34 cellular contexts compared by ENCODE assay signal in genomic region chr10:133060881-133061280, GRCh38.
"Had no signal": no experiment of that assay in that cellular context is flagged by ENCODE, and none has a peak within 500 bp of the region (broad histone marks: within the 10 kb centered on the region; RNA-seq: fewer than 3 reads in every experiment).

No MANE protein-coding gene starts in this region.

- H3K4me1 Mint-ChIP-seq: activated B cell treated with CpG ODN at 0.5 μM for 24 hours had no signal

- H3K9me3 Mint-ChIP-seq: activated B cell treated with CpG ODN at 0.5 μM for 24 hours; activated CD4-positive, alpha-beta memory T cell treated with anti-CD3 and anti-CD28 coated beads for 36 hours; activated CD4-positive, alpha-beta T cell treated with anti-CD3 and anti-CD28 coated beads, Interleukin-2, amount 10 ng/mL, durations not matched to agents 24 days and 14 days; activated CD8-positive, alpha-beta T cell treated with anti-CD3 and anti-CD28 coated beads for 36 hours; activated naive CD4-positive, alpha-beta T cell treated with anti-CD3 and anti-CD28 coated beads for 36 hours; activated naive CD4-positive, alpha-beta T cell treated with anti-CD3 and anti-CD28 coated beads, Interleukin-2, amount 50 U/mL, for 72 hours; activated naive CD8-positive, alpha-beta T cell treated with anti-CD3 and anti-CD28 coated beads for 36 hours; activated T-cell treated with anti-CD3 and anti-CD28 coated beads, Interleukin-2, amount 50 U/mL, for 4 hours; activated T-cell treated with anti-CD3 and anti-CD28 coated beads, Interleukin-2, amount 50 U/mL, for 72 hours; activated T-helper 1 cell treated with anti-CD3 and anti-CD28 coated beads, Interleukin-12 subunit alpha, Interleukin-12 subunit beta, Interleukin-2, Interleukin-4 antibody, amounts not matched to agents 30 ng/mL and 10 ng/mL and 1 ng/mL, durations not matched to agents 14 hours and 24 hours and 36 hours; activated T-helper 17 cell treated with anti-CD3 and anti-CD28 coated beads, Interleukin-2, amount 50 U/mL, for 72 hours; T-helper 2 cell treated with Interferon-gamma antibody and Interleukin-4, amounts not matched to agents 5 μg/mL and 100 μg/mL, for 36 hours had no signal

- H3K4me3 Mint-ChIP-seq: activated B cell treated with CpG ODN at 0.5 μM for 24 hours; activated CD4-positive, alpha-beta memory T cell treated with anti-CD3 and anti-CD28 coated beads for 36 hours; activated CD4-positive, alpha-beta T cell treated with anti-CD3 and anti-CD28 coated beads, Interleukin-2, amount 10 ng/mL, durations not matched to agents 24 days and 14 days; activated CD8-positive, alpha-beta T cell treated with anti-CD3 and anti-CD28 coated beads for 36 hours; activated naive CD4-positive, alpha-beta T cell treated with anti-CD3 and anti-CD28 coated beads for 36 hours; activated naive CD8-positive, alpha-beta T cell treated with anti-CD3 and anti-CD28 coated beads for 36 hours; activated T-cell treated with anti-CD3 and anti-CD28 coated beads, Interleukin-2, amount 50 U/mL, for 4 hours; activated T-cell treated with anti-CD3 and anti-CD28 coated beads, Interleukin-2, amount 50 U/mL, for 72 hours; activated T-helper 1 cell treated with anti-CD3 and anti-CD28 coated beads, Interleukin-12 subunit alpha, Interleukin-12 subunit beta, Interleukin-2, Interleukin-4 antibody, amounts not matched to agents 30 ng/mL and 10 ng/mL and 1 ng/mL, durations not matched to agents 14 hours and 24 hours and 36 hours; activated T-helper 17 cell treated with anti-CD3 and anti-CD28 coated beads, Interleukin-2, amount 50 U/mL, for 72 hours; T-helper 1 cell treated with Interleukin-12 subunit alpha and Interleukin-12 subunit beta and Interleukin-4 antibody, amounts not matched to agents 30 μg/mL and 1 μg/mL, for 36 hours; T-helper 2 cell treated with Interferon-gamma antibody and Interleukin-4, amounts not matched to agents 5 μg/mL and 100 μg/mL, for 36 hours had no signal

- H3K4me3 ChIP-seq: adrenal gland, body of pancreas, breast epithelium had no signal

- H3K27me3 ChIP-seq: adrenal gland, body of pancreas, brain microvascular endothelial cell had no signal

- H3K36me3 ChIP-seq: adrenal gland, brain microvascular endothelial cell, breast epithelium had no signal

- H3K27ac ChIP-seq: adrenal gland, body of pancreas, brain microvascular endothelial cell, breast epithelium, VCaP had no signal

- H3K9me3 ChIP-seq: adrenal gland, body of pancreas, breast epithelium had no signal

- ATAC-seq: activated CD8-positive, alpha-beta T cell treated with anti-CD3 and anti-CD28 coated beads for 36 hours; activated naive CD4-positive, alpha-beta T cell treated with anti-CD3 and anti-CD28 coated beads, Interleukin-2, amount 50 U/mL, for 72 hours; activated T-cell treated with anti-CD3 and anti-CD28 coated beads, Interleukin-2, amount 50 U/mL, for 4 hours; activated T-cell treated with anti-CD3 and anti-CD28 coated beads, Interleukin-2, amount 50 U/mL, for 72 hours; activated T-helper 17 cell treated with anti-CD3 and anti-CD28 coated beads, Interleukin-2, amount 50 U/mL, for 72 hours; body of pancreas had no signal

- H3K4me1 ChIP-seq: adrenal gland, body of pancreas, breast epithelium had no signal

- DNase-seq: activated B cell treated with CpG ODN at 0.5 μM for 24 hours; activated CD4-positive, alpha-beta memory T cell treated with anti-CD3 and anti-CD28 coated beads for 36 hours; activated CD4-positive, alpha-beta T cell treated with anti-CD3 and anti-CD28 coated beads for 4 hours; activated CD4-positive, alpha-beta T cell treated with anti-CD3 and anti-CD28 coated beads, Interleukin-2, amount 10 ng/mL, durations not matched to agents 24 days and 14 days; activated CD4-positive, alpha-beta T cell treated with anti-CD3 and anti-CD28 coated beads, Interleukin-2, amount 50 U/mL, for 1 hour; activated CD4-positive, alpha-beta T cell treated with anti-CD3 and anti-CD28 coated beads, Interleukin-2, amount 50 U/mL, for 4 hours; activated CD8-positive, alpha-beta memory T cell treated with anti-CD3 and anti-CD28 coated beads, Interleukin-2, amount 50 U/mL, for 4 hours; activated CD8-positive, alpha-beta T cell treated with anti-CD3 and anti-CD28 coated beads for 36 hours; activated effector memory CD4-positive, alpha-beta T cell treated with anti-CD3 and anti-CD28 coated beads, Interleukin-2, amount 50 U/mL, for 16 hours; activated gamma-delta T cell treated with Interleukin-2 at 50 U/mL for 16 hours; activated naive CD4-positive, alpha-beta T cell; activated naive CD4-positive, alpha-beta T cell treated with anti-CD3 and anti-CD28 coated beads for 36 hours; activated naive CD4-positive, alpha-beta T cell treated with anti-CD3 and anti-CD28 coated beads, Interleukin-2, amount 50 U/mL, for 16 hours; activated naive CD8-positive, alpha-beta T cell treated with anti-CD3 and anti-CD28 coated beads for 36 hours; activated T-cell treated with anti-CD3 and anti-CD28 coated beads for 4 hours; activated T-cell treated with anti-CD3 and anti-CD28 coated beads, Interleukin-2, amount 50 U/mL, for 1 hour; activated T-cell treated with anti-CD3 and anti-CD28 coated beads, Interleukin-2, amount 50 U/mL, for 4 hours; activated T-cell treated with anti-CD3 and anti-CD28 coated beads, Interleukin-2, amount 50 U/mL, for 72 hours; adrenal gland; amniotic stem cell; aorta; body of pancreas; brain microvascular endothelial cell; central memory CD4-positive, alpha-beta T cell; T-helper 1 cell; T-helper 2 cell; T-helper 9 cell had no signal

- H3K27me3 Mint-ChIP-seq: activated B cell treated with CpG ODN at 0.5 μM for 24 hours; activated CD4-positive, alpha-beta T cell treated with anti-CD3 and anti-CD28 coated beads, Interleukin-2, amount 10 ng/mL, durations not matched to agents 24 days and 14 days had no signal

- H3K27ac Mint-ChIP-seq: activated B cell treated with CpG ODN at 0.5 μM for 24 hours; activated CD4-positive, alpha-beta memory T cell treated with anti-CD3 and anti-CD28 coated beads for 36 hours; activated CD4-positive, alpha-beta T cell treated with anti-CD3 and anti-CD28 coated beads, Interleukin-2, amount 10 ng/mL, durations not matched to agents 24 days and 14 days; activated CD8-positive, alpha-beta T cell treated with anti-CD3 and anti-CD28 coated beads for 36 hours; activated naive CD4-positive, alpha-beta T cell treated with anti-CD3 and anti-CD28 coated beads for 36 hours; activated naive CD4-positive, alpha-beta T cell treated with anti-CD3 and anti-CD28 coated beads, Interleukin-2, amount 50 U/mL, for 72 hours; activated naive CD8-positive, alpha-beta T cell treated with anti-CD3 and anti-CD28 coated beads for 36 hours; activated T-cell treated with anti-CD3 and anti-CD28 coated beads, Interleukin-2, amount 50 U/mL, for 72 hours; activated T-helper 1 cell treated with anti-CD3 and anti-CD28 coated beads, Interleukin-12 subunit alpha, Interleukin-12 subunit beta, Interleukin-2, Interleukin-4 antibody, amounts not matched to agents 30 ng/mL and 10 ng/mL and 1 ng/mL, durations not matched to agents 14 hours and 24 hours and 36 hours; activated T-helper 17 cell treated with anti-CD3 and anti-CD28 coated beads, Interleukin-2, amount 50 U/mL, for 72 hours; T-helper 1 cell treated with Interleukin-12 subunit alpha and Interleukin-12 subunit beta and Interleukin-4 antibody, amounts not matched to agents 30 μg/mL and 1 μg/mL, for 36 hours; T-helper 2 cell treated with Interferon-gamma antibody and Interleukin-4, amounts not matched to agents 5 μg/mL and 100 μg/mL, for 36 hours had no signal
